ENCODE assay signal across 9 cellular contexts in the genomic region with DNA sequence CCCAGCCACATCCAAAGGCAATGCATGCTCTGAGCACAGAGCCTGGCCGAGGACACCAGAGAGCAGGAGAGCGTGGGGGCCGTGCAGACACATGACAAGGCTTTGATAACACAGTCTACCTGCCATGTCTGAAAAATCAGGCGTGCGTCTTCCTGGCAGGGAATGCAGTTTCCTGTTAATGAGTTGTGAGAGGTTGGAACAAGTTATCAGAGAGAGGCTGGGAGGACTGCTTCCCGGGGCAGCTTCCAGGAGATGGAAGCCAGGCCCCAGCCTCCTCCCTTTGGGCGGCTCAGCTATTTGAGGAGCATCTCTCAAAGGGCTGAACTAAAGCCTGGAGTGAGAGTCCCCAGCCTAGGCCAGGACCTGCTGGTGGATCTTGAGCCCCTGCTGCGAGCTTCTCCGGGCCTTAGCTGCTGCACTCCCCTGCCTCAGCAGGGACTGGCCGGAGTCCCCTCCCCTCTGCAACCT.
A peak's percentile ranks its signal among the peaks of the same experiment; 100 is the strongest.
DNase-seq lines count a peak whose midpoint lies in the region; ATAC-seq, FAIRE-seq and TF ChIP-seq lines count a peak whose summit lies in the region.
"Had no signal": no experiment of that assay in that cellular context is flagged by ENCODE, and none has a peak within 500 bp of the region (broad histone marks: within the 10 kb centered on the region; RNA-seq: fewer than 3 reads in every experiment).

No MANE protein-coding gene starts in this region.

- TF ChIP-seq EP300 in ovary (IDR thresholded peaks at IDR 0.05): no peak

- H3K27ac ChIP-seq in CD4-positive, alpha-beta T cell (ENCODE audit: low read depth, low read length): no peak overlapping the region
- peak overlapping the region in 1 of 2 donors; percentile 41 for H3K27ac ChIP-seq in ovary

- peak overlapping the region; percentile 74 for H3K27ac Mint-ChIP-seq in CD4-positive, alpha-beta T cell

- no peak for ATAC-seq in CD4-positive, alpha-beta T cell (ENCODE audit: poor library complexity)
- ATAC-seq in Right ventricle myocardium inferior: peak; percentile 91
- no peak for ATAC-seq in HG03108 (IDR thresholded peaks at IDR 0.05; ENCODE audit: unreplicated experiment)

- CTCF ChIA-PET in CD4-positive, alpha-beta T cell (lab: Charles Lee): no interaction called here

- H3K27me3 ChIP-seq in CD4-positive, alpha-beta T cell (ENCODE audit: control insufficient read depth, insufficient read depth, low read length): no peaks in the 10 kb centered on the region
- no peaks in the 10 kb centered on the region for H3K27me3 ChIP-seq in ovary

- FAIRE-seq in RCC 7860 (lab: Jason Lieb, UNC): no peak
- FAIRE-seq: colon had no signal

- no peaks in the 10 kb centered on the region for H3K27me3 Mint-ChIP-seq in CD4-positive, alpha-beta T cell

- intact Hi-C loops in CD4-positive, alpha-beta T cell (cut with DNase I, micrococcal nuclease): no loop called here
- intact Hi-C loops in Right ventricle myocardium inferior (cut with DNase I) (loop anchor here (1.0 to 2.0 kb wide), 2 partner anchors 15 to 27 kb away; no protein-coding TSS in a partner anchor), ovary (cut with DNase I) (no loop called here)

- 6 to 11% (median 6%) methylated on average over 10 of the region's 10 CpGs for WGBS in ovary, 3 donors

- no peak for TF ChIP-seq POLR2A in ovary (IDR thresholded peaks at IDR 0.05)

- peaks cover 16% of the 10 kb centered on the region for H3K4me1 ChIP-seq in ovary (ENCODE audit: insufficient read depth)

- no peak overlapping the region for H3K4me3 Mint-ChIP-seq in CD4-positive, alpha-beta T cell

- no peaks in the 10 kb centered on the region for H3K36me3 ChIP-seq in ovary

- H3K4me1 Mint-ChIP-seq in CD4-positive, alpha-beta T cell (ENCODE audit: low read depth): peaks cover 87% of the 10 kb centered on the region

- DNase-seq in CD4-positive, alpha-beta T cell: no peak
- DNase-seq in RCC 7860 (ENCODE audit: low spot score) (peak; percentile 5), Right ventricle myocardium inferior (ENCODE audit: missing footprints) (peak; percentile 85), ovary (peak; percentile 78 to 90 (median 85)), T-helper 9 cell (no peak), HT-29 (ENCODE audit: low spot score) (no peak), GDM1 (lab: John Stamatoyannopoulos, UW) (no peak)

- no peak for TF ChIP-seq CTCF in CD4-positive, alpha-beta T cell (IDR thresholded peaks at IDR 0.05)
- no peak for TF ChIP-seq CTCF in ovary (IDR thresholded peaks at IDR 0.05)

- no peaks in the 10 kb centered on the region for H3K9me3 ChIP-seq in CD4-positive, alpha-beta T cell (ENCODE audit: control insufficient read depth, low read length)
- no peaks in the 10 kb centered on the region for H3K9me3 ChIP-seq in ovary

- POLR2A ChIA-PET in CD4-positive, alpha-beta T cell (lab: Charles Lee): no interaction called here

- peaks cover 20% of the 10 kb centered on the region for H3K36me3 Mint-ChIP-seq in CD4-positive, alpha-beta T cell (ENCODE audit: low read depth)

- H3K4me3 ChIP-seq in ovary: no peak overlapping the region

- no peaks in the 10 kb centered on the region for H3K9me3 Mint-ChIP-seq in CD4-positive, alpha-beta T cell

Comparison
In these comparisons a context has a peak if more than half of its experiments do, and no peak if none do; other contexts are left out.
1. DNase-seq: peak in RCC 7860 (single experiment), Right ventricle myocardium inferior (single experiment) and ovary (5 of 5); none in CD4-positive, alpha-beta T cell (0 of 10), T-helper 9 cell (single experiment), HT-29 (single experiment) and GDM1 (single experiment).